Comparison of ENCODE assay signal across 9 cellular contexts in genomic region chr11:73324665-73325035, GRCh38. TPM values are rescaled to one million over a fixed set of nuclear protein-coding genes. Genes with fewer than 3 reads are reported as not detected.
DNase-seq lines count a peak whose midpoint lies in the region; ATAC-seq and TF ChIP-seq lines count a peak whose summit lies in the region.
"Had no signal": no experiment of that assay in that cellular context is flagged by ENCODE, and none has a peak within 500 bp of the region (broad histone marks: within the 10 kb centered on the region; RNA-seq: fewer than 3 reads in every experiment).

No MANE protein-coding gene starts in this region.

- no peaks in the 10 kb centered on the region for H3K9me3 Mint-ChIP-seq in nephron progenitor cell

- peak overlapping the region; percentile 87 for H3K27ac ChIP-seq in cardiac muscle cell
- H3K27ac ChIP-seq in cingulate gyrus (ENCODE audit: low read depth, low read length), result peak overlapping the region; percentile 83
- peak overlapping the region; percentile 63 for H3K27ac ChIP-seq in upper lobe of right lung

- peak overlapping the region; percentile 82 for H3K27ac Mint-ChIP-seq in nephron progenitor cell

- H3K27me3 Mint-ChIP-seq in nephron progenitor cell (ENCODE audit: low read depth, poor library complexity), result peaks cover under 1% of the 10 kb centered on the region

- DNase-seq in cardiac muscle cell (ENCODE audit: low read depth in 1 of 2, low spot score in 1 of 2) (no peak), left ventricle myocardium superior (no peak), nephron progenitor cell (no peak), upper lobe of right lung (no peak), NCI-H187 treated with DMSO at 0.1 percent for 48 hours (lab: John Stamatoyannopoulos, UW) (no peak), inferior parietal cortex (ENCODE audit: extremely low spot score) (no peak)
- DNase-seq: effector CD4-positive, alpha-beta T cell had no signal

- intact Hi-C loops in left ventricle myocardium superior (cut with micrococcal nuclease) (no loop called here), upper lobe of right lung (cut with DNase I) (no loop called here)

- TF ChIP-seq CTCF in cardiac muscle cell (IDR thresholded peaks at IDR 0.05; ENCODE audit: low read depth, low read length), result no peak
- no peak for TF ChIP-seq CTCF in nephron progenitor cell (IDR thresholded peaks at IDR 0.05)
- no peak for TF ChIP-seq CTCF in upper lobe of right lung (IDR thresholded peaks at IDR 0.05)

- H3K4me1 ChIP-seq in cardiac muscle cell (ENCODE audit: low read depth) (peaks cover 57% of the 10 kb centered on the region), upper lobe of right lung (peaks cover 79% of the 10 kb centered on the region)

- H3K9me3 ChIP-seq in cardiac muscle cell (ENCODE audit: low read depth) (no peaks in the 10 kb centered on the region), upper lobe of right lung (no peaks in the 10 kb centered on the region)

- H3K27me3 ChIP-seq in cardiac muscle cell (no peaks in the 10 kb centered on the region), upper lobe of right lung (no peaks in the 10 kb centered on the region)

- no peak overlapping the region for H3K4me3 Mint-ChIP-seq in nephron progenitor cell

- H3K4me3 ChIP-seq in cardiac muscle cell, result no peak overlapping the region
- H3K4me3 ChIP-seq in upper lobe of right lung, result no peak overlapping the region

- ATAC-seq in left ventricle myocardium superior (no peak), upper lobe of right lung (no peak), GM18498 (IDR thresholded peaks at IDR 0.05; ENCODE audit: unreplicated experiment) (no peak)

- peaks cover 11% of the 10 kb centered on the region for H3K36me3 Mint-ChIP-seq in nephron progenitor cell (ENCODE audit: low read depth)

- H3K36me3 ChIP-seq in cardiac muscle cell, result no peaks in the 10 kb centered on the region
- H3K36me3 ChIP-seq in upper lobe of right lung, result no peaks in the 10 kb centered on the region

- peaks cover 95% of the 10 kb centered on the region for H3K4me1 Mint-ChIP-seq in nephron progenitor cell

RNA-seq across cellular contexts. Expression of gene ARHGEF17, which starts 16.6 kb away (rescaled TPM):
- total RNA-seq in cardiac muscle cell (37.2 and 60.3 TPM in 2 replicates), left ventricle myocardium superior (52.0 TPM), upper lobe of right lung (74.5 TPM)
- polyA plus RNA-seq in cardiac muscle cell, result 26.5 and 33.5 TPM in 2 replicates

RNA-seq across cellular contexts. Expression of gene RELT, which starts 51.5 kb away (rescaled TPM):
- 10.4 and 18.7 TPM in 2 replicates for total RNA-seq in cardiac muscle cell
- 9.3 and 14.8 TPM in 2 replicates for polyA plus RNA-seq in cardiac muscle cell
- 1.8 TPM for total RNA-seq in left ventricle myocardium superior
- total RNA-seq in upper lobe of right lung, result 11.7 TPM

RNA-seq across cellular contexts. Expression of gene P2RY6, which starts 52.5 kb away (rescaled TPM):
- 0.07 and 0.39 TPM in 2 replicates for total RNA-seq in cardiac muscle cell
- polyA plus RNA-seq in cardiac muscle cell, result not detected in 2 replicates
- 1.5 TPM for total RNA-seq in left ventricle myocardium superior
- total RNA-seq in upper lobe of right lung, result 3.2 TPM
